Comparison of ENCODE assay signal across 9 cellular contexts in genomic region chr21:41169258-41169576, GRCh38. TPM values are rescaled to one million over a fixed set of nuclear protein-coding genes. Genes with fewer than 3 reads are reported as not detected.
DNase-seq lines count a peak whose midpoint lies in the region; ATAC-seq, FAIRE-seq and TF ChIP-seq lines count a peak whose summit lies in the region.
"Had no signal": no experiment of that assay in that cellular context is flagged by ENCODE, and none has a peak within 500 bp of the region (broad histone marks: within the 10 kb centered on the region; RNA-seq: fewer than 3 reads in every experiment).

No MANE protein-coding gene starts in this region.

- no peaks in the 10 kb centered on the region for H3K9me3 Mint-ChIP-seq in nephron progenitor cell

- H3K4me3 ChIP-seq in AG04449 (ENCODE audit: low read depth, low read length) = peak overlapping the region; percentile 68
- H3K4me3 ChIP-seq in MG63 = peak overlapping the region; percentile 93
- peak overlapping the region; percentile 6 to 95 (median 77) for H3K4me3 ChIP-seq in endothelial cell of umbilical vein (replicated peaks in 1 of 3; ENCODE audit: insufficient read depth in 1 of 3, low read depth in 1 of 3, low read length in 3 of 3)

- peak overlapping the region; percentile 54 for H3K4me2 ChIP-seq in endothelial cell of umbilical vein (ENCODE audit: insufficient read depth, low read length)

- H3K27ac ChIP-seq in endothelial cell of umbilical vein (ENCODE audit: insufficient read depth, low read depth, low read length) = no peak overlapping the region

- DNase-seq in AG04449 (ENCODE audit: low read depth, low spot score) (no peak), MG63 (no peak), endothelial cell of umbilical vein (ENCODE audit: low read depth, low spot score) (no peak), nephron progenitor cell (no peak), HPDE6-E6E7 (ENCODE audit: extremely low spot score) (no peak), 8988T (no peak), DMS114 treated with DMSO at 0.1 percent for 48 hours (lab: John Stamatoyannopoulos, UW; ENCODE audit: unreplicated experiment) (no peak)
- DNase-seq: activated CD4-positive, alpha-beta T cell treated with anti-CD3 and anti-CD28 coated beads, Interleukin-2, amount 50 U/mL, for 4 hours had no signal

- intact Hi-C loops in endothelial cell of umbilical vein (cut with micrococcal nuclease) = loop anchor here (5.0 kb wide), 1 partner anchor 253 kb away; no protein-coding TSS in a partner anchor

- H3K36me3 Mint-ChIP-seq in nephron progenitor cell (ENCODE audit: low read depth) = no peaks in the 10 kb centered on the region

- no peak overlapping the region for H2AFZ ChIP-seq in endothelial cell of umbilical vein (ENCODE audit: low read depth, low read length)

- no peaks in the 10 kb centered on the region for H3K9me3 ChIP-seq in MG63
- no peaks in the 10 kb centered on the region for H3K9me3 ChIP-seq in endothelial cell of umbilical vein (replicated peaks; ENCODE audit: control insufficient read depth, insufficient read depth, low read length)

- H3K79me2 ChIP-seq in endothelial cell of umbilical vein (ENCODE audit: control insufficient read depth, insufficient read depth, low read length) = peaks cover 16% of the 10 kb centered on the region

- dilution Hi-C loops in endothelial cell of umbilical vein (cut with MboI; ENCODE audit: extremely low pct_ligation_motif_present, low sequenced_read_pairs) = no loop called here

- no peak for TF ChIP-seq POLR2A in endothelial cell of umbilical vein (IDR thresholded peaks at IDR 0.05; ENCODE audit: low read depth, low read length)

- TF ChIP-seq CTCF in AG04449 (IDR thresholded peaks at IDR 0.05; ENCODE audit: insufficient read depth, low read length, missing control alignments) (no peak), endothelial cell of umbilical vein (IDR thresholded peaks at IDR 0.05; ENCODE audit: extremely low read depth in 1 of 2, insufficient read depth in 1 of 2, low read depth in 1 of 2, low read length in 2 of 2) (no peak), nephron progenitor cell (IDR thresholded peaks at IDR 0.05) (no peak)

- H3K4me1 ChIP-seq in endothelial cell of umbilical vein (ENCODE audit: control insufficient read depth, extremely low read depth, insufficient read depth, low read length) = peaks cover 32% of the 10 kb centered on the region

- BruUV-seq in endothelial cell of umbilical vein (replicated peaks; lab: Mats Ljungman, UMichigan) = TSS peak; percentile 31

- peaks cover 41% of the 10 kb centered on the region for H3K4me1 Mint-ChIP-seq in nephron progenitor cell

- FAIRE-seq in endothelial cell of umbilical vein (lab: Jason Lieb, UNC) = peak; percentile 78

- H3K36me3 ChIP-seq in MG63 (peaks cover 37% of the 10 kb centered on the region), endothelial cell of umbilical vein (ENCODE audit: control insufficient read depth in 2 of 2, extremely low read depth in 1 of 2, insufficient read depth in 2 of 2, low read length in 2 of 2) (no peaks in the 10 kb centered on the region)

- peak overlapping the region; percentile 35 for H3K9ac ChIP-seq in endothelial cell of umbilical vein (replicated peaks; ENCODE audit: extremely low read depth, insufficient read depth, low read length)

- CTCF ChIA-PET in AG04449 (lab: Yijun Ruan, JAX) = interaction anchor here (0.7 to 4.5 kb wide), 16 partner anchors 10 to 1045 kb away, joined by 3 to 59 read pairs (median 4); no protein-coding TSS in a partner anchor
- CTCF ChIA-PET in endothelial cell of umbilical vein (lab: Charles Lee) = interaction anchor here (0.5 to 4.2 kb wide), 7 partner anchors 16 to 1140 kb away, joined by 3 to 34 read pairs (median 3); no protein-coding TSS in a partner anchor

- peak overlapping the region; percentile 86 for H3K4me3 Mint-ChIP-seq in nephron progenitor cell

- POLR2A ChIA-PET in AG04449 (lab: Yijun Ruan, JAX) = interaction anchor here (0.6 kb wide), 1 partner anchor 600 kb away, joined by 4 read pairs; no protein-coding TSS in a partner anchor
- POLR2A ChIA-PET in endothelial cell of umbilical vein (lab: Charles Lee) = interaction anchor here (0.6 kb wide), 1 partner anchor 66 kb away, joined by 4 read pairs; no protein-coding TSS in a partner anchor

- no peaks in the 10 kb centered on the region for H4K20me1 ChIP-seq in endothelial cell of umbilical vein (replicated peaks; ENCODE audit: control insufficient read depth, extremely low read depth, insufficient read depth, low read length)

- no peaks in the 10 kb centered on the region for H3K27me3 ChIP-seq in MG63
- H3K27me3 ChIP-seq in endothelial cell of umbilical vein (ENCODE audit: control insufficient read depth in 2 of 2, insufficient read depth in 2 of 2, low read length in 2 of 2) = no peaks in the 10 kb centered on the region

- no peak for ATAC-seq in GM21723 (IDR thresholded peaks at IDR 0.05; ENCODE audit: unreplicated experiment)

- H3K9me1 ChIP-seq in endothelial cell of umbilical vein (replicated peaks; ENCODE audit: control insufficient read depth, extremely low read depth, insufficient read depth, low read length) = no peaks in the 10 kb centered on the region

- peaks cover 54% of the 10 kb centered on the region for H3K27me3 Mint-ChIP-seq in nephron progenitor cell (ENCODE audit: low read depth, poor library complexity)

- H3K27ac Mint-ChIP-seq in nephron progenitor cell = no peak overlapping the region

TF ChIP-seq in endothelial cell of umbilical vein, 7 proteins besides CTCF, POLR2A, EP300 and RAD21:
- no peak for TF ChIP-seq JUN (IDR thresholded peaks at IDR 0.05; ENCODE audit: borderline replicate concordance, insufficient read depth, insufficient read length, low read depth)
- TF ChIP-seq POLR2AphosphoS5 (IDR thresholded peaks at IDR 0.05; ENCODE audit: insufficient read depth, low read depth, low read length) = no peak
- no peak for TF ChIP-seq GATA2 (IDR thresholded peaks at IDR 0.05; ENCODE audit: insufficient read depth, insufficient read length, low read depth, low read length)
- no peak for TF ChIP-seq EZH2 (IDR thresholded peaks at IDR 0.05; ENCODE audit: borderline replicate concordance, low read depth, low read length, severe bottlenecking)
- no peak for TF ChIP-seq MYC (IDR thresholded peaks at IDR 0.05; ENCODE audit: low read depth, low read length)
- TF ChIP-seq FOS (IDR thresholded peaks at IDR 0.05; ENCODE audit: borderline replicate concordance, insufficient read depth, low read length) = no peak

RNA-seq across cellular contexts. Expression of gene BACE2, which starts 1.3 kb away (rescaled TPM):
- total RNA-seq in MG63 (2014; rRNA removed; shearing (Covaris generic); ENCODE audit: low replicate concordance) = 211 and 220 TPM in 2 replicates
- 128 and 184 TPM in 2 replicates for total RNA-seq in endothelial cell of umbilical vein
- polyA plus RNA-seq in endothelial cell of umbilical vein = 113 and 127 TPM in 2 replicates
- polyA plus RNA-seq in endothelial cell of umbilical vein (2011; cell fraction: cytosol; rRNA removed) = 92.0 and 92.9 TPM in 2 replicates
- polyA plus RNA-seq in endothelial cell of umbilical vein (2011; cell fraction: nucleus; rRNA removed) = 65.5 and 87.0 TPM in 2 replicates
- polyA plus RNA-seq in endothelial cell of umbilical vein (2012) = 43.6 and 56.7 TPM in 2 replicates
- polyA minus RNA-seq in endothelial cell of umbilical vein = 112 and 129 TPM in 2 replicates
- polyA minus RNA-seq in endothelial cell of umbilical vein (2011; cell fraction: cytosol; rRNA and poly(A)+ RNA removed) = 31.9 TPM
- 35.2 and 36.7 TPM in 2 replicates for polyA minus RNA-seq in endothelial cell of umbilical vein (2011; cell fraction: nucleus; rRNA and poly(A)+ RNA removed)
